Comparison of ENCODE assay signal across 8 cellular contexts in genomic region chr1:25287164-25287563, GRCh38. TPM values are rescaled to one million over a fixed set of nuclear protein-coding genes. Genes with fewer than 3 reads are reported as not detected.
"Had no signal": no experiment of that assay in that cellular context is flagged by ENCODE, and none has a peak within 500 bp of the region (broad histone marks: within the 10 kb centered on the region; RNA-seq: fewer than 3 reads in every experiment).

No MANE protein-coding gene starts in this region.

RNA-seq across cellular contexts. Expression of gene RHD, which starts 14.9 kb away (rescaled TPM):
- total RNA-seq: activated CD4-positive, alpha-beta memory T cell treated with anti-CD3 and anti-CD28 coated beads for 36 hours; activated CD4-positive, alpha-beta T cell treated with anti-CD3 and anti-CD28 coated beads, Interleukin-2, amount 10 ng/mL, durations not matched to agents 7 days and 5 days; activated naive CD4-positive, alpha-beta T cell treated with anti-CD3 and anti-CD28 coated beads, Interleukin-2, amount 50 U/mL, for 72 hours; activated T-cell treated with anti-CD3 and anti-CD28 coated beads, Interleukin-2, amount 50 U/mL, for 4 hours; ascending aorta; body of pancreas; bronchial epithelial cell; SJSA1 had no signal
